ENCODE assay signal across 8 cellular contexts in the genomic region with DNA sequence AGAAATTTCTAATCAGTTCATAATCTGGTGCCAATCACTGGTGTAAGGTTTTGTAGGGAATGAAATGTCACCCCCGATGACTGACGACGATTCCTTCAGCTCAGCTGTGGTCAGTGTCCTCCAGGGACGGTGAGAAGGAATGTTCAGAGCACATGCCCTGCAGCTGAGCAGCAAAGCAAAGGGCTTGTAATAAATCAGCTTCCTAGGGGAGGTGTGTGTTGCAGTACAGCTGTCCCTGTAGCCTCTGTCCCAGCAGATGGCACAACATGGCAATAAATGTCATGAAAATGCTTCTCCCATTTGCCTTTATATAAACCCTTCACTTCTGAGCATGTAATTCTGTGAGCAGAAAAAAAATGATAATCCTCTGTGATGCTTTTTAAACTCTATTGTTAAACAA.
DNase-seq lines count a peak whose midpoint lies in the region; ATAC-seq and TF ChIP-seq lines count a peak whose summit lies in the region.

No MANE protein-coding gene starts in this region.

- DNase-seq in NCI-H1417 (lab: John Stamatoyannopoulos, UW), result peak; percentile 10 to 72 (median 55)
- DNase-seq in NCI-H1417 treated with DMSO at 0.1 percent for 48 hours (lab: John Stamatoyannopoulos, UW), result no peak
- DNase-seq in NCI-H526 (lab: John Stamatoyannopoulos, UW), result peak; percentile 75 to 90
- DNase-seq in ecto neural progenitor cell (ENCODE audit: low spot score), result peak; percentile 49
- no peak for DNase-seq in retinal pigment epithelial cell (ENCODE audit: low read depth)
- DNase-seq in stimulated activated CD8-positive, alpha-beta memory T cell treated with anti-CD3 and anti-CD28 coated beads, Interleukin-4, amount 100 ng/mL, for 48 hours, result no peak

- no peak overlapping the region for H3K4me3 ChIP-seq in retinal pigment epithelial cell (ENCODE audit: low read length)

- TF ChIP-seq CTCF in retinal pigment epithelial cell (conservative IDR thresholded peaks at IDR 0.05; ENCODE audit: low read depth, low read length), result peak; percentile 35

- ATAC-seq in GM19463 (IDR thresholded peaks at IDR 0.05; ENCODE audit: unreplicated experiment), result no peak
- ATAC-seq in HG03175 (IDR thresholded peaks at IDR 0.05; ENCODE audit: unreplicated experiment), result no peak

Comparison
In these comparisons a context has a peak if more than half of its experiments do, and no peak if none do; other contexts are left out.
1. DNase-seq: peak in NCI-H1417 (3 of 3), NCI-H526 (2 of 2) and ecto neural progenitor cell (single experiment); none in NCI-H1417 treated with DMSO at 0.1 percent for 48 hours (single experiment), retinal pigment epithelial cell (single experiment) and stimulated activated CD8-positive, alpha-beta memory T cell treated with anti-CD3 and anti-CD28 coated beads, Interleukin-4, amount 100 ng/mL, for 48 hours (single experiment).